Comparison of ENCODE assay signal across 8 cellular contexts in the genomic region with DNA sequence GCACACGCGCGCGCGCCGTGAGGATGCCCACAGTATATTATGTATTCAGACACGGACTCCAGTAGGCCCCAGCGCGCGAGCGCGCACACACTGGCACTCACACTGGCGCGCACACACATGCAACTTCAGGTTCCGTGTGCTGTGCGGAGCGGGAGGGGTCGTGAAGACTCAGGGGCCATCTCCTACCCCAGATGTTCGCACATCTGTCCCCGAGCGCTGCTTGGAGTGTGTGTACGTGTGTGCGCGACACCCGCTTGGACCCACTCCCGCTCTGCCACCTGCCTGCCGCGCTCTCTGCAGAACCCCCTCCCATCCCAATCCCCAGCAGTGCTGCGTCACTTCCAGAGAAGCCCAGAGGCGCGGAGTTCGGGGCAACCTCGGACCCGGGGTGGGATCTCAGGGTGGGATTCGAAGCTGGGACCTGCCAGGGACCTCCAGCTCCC. TPM values are rescaled to one million over a fixed set of nuclear protein-coding genes. Genes with fewer than 3 reads are reported as not detected.
DNase-seq lines count a peak whose midpoint lies in the region.

No MANE protein-coding gene starts in this region.

- peak overlapping the region; percentile 89 for H3K4me3 Mint-ChIP-seq in activated T-helper 1 cell treated with anti-CD3 and anti-CD28 coated beads, Interleukin-12 subunit alpha, Interleukin-12 subunit beta, Interleukin-2, Interleukin-4 antibody, amounts not matched to agents 30 ng/mL and 10 ng/mL and 1 ng/mL, durations not matched to agents 14 hours and 24 hours and 36 hours

- peaks cover 15% of the 10 kb centered on the region for H3K36me3 Mint-ChIP-seq in activated T-helper 1 cell treated with anti-CD3 and anti-CD28 coated beads, Interleukin-12 subunit alpha, Interleukin-12 subunit beta, Interleukin-2, Interleukin-4 antibody, amounts not matched to agents 30 ng/mL and 10 ng/mL and 1 ng/mL, durations not matched to agents 14 hours and 24 hours and 36 hours (ENCODE audit: low read depth)

- H3K27me3 ChIP-seq in HUES6 (ENCODE audit: control insufficient read depth, insufficient read depth, low read length) (peaks cover 54% of the 10 kb centered on the region), skeletal muscle satellite cell (ENCODE audit: control insufficient read depth, insufficient read depth, low read length) (no peaks in the 10 kb centered on the region), Karpas-422 (ENCODE audit: low read length) (no peaks in the 10 kb centered on the region)

- H3K4me1 ChIP-seq in HUES6 (ENCODE audit: control insufficient read depth, insufficient read depth, low read length) (peaks cover 50% of the 10 kb centered on the region), skeletal muscle satellite cell (ENCODE audit: control insufficient read depth, insufficient read depth, low read length) (peaks cover 34% of the 10 kb centered on the region), Karpas-422 (ENCODE audit: low read length) (peaks cover 35% of the 10 kb centered on the region)

- H3K9me3 ChIP-seq in HUES6 (ENCODE audit: control insufficient read depth, insufficient read depth, low read depth, low read length) (no peaks in the 10 kb centered on the region), skeletal muscle satellite cell (replicated peaks; ENCODE audit: low read length) (no peaks in the 10 kb centered on the region), Karpas-422 (ENCODE audit: low read length) (no peaks in the 10 kb centered on the region)

- no peaks in the 10 kb centered on the region for H3K9me3 Mint-ChIP-seq in activated T-helper 1 cell treated with anti-CD3 and anti-CD28 coated beads, Interleukin-12 subunit alpha, Interleukin-12 subunit beta, Interleukin-2, Interleukin-4 antibody, amounts not matched to agents 30 ng/mL and 10 ng/mL and 1 ng/mL, durations not matched to agents 14 hours and 24 hours and 36 hours

- H3K27ac Mint-ChIP-seq in activated T-helper 1 cell treated with anti-CD3 and anti-CD28 coated beads, Interleukin-12 subunit alpha, Interleukin-12 subunit beta, Interleukin-2, Interleukin-4 antibody, amounts not matched to agents 30 ng/mL and 10 ng/mL and 1 ng/mL, durations not matched to agents 14 hours and 24 hours and 36 hours, result peak overlapping the region; percentile 63

- H3K36me3 ChIP-seq in HUES6 (ENCODE audit: control insufficient read depth, insufficient read depth, low read length) (no peaks in the 10 kb centered on the region), skeletal muscle satellite cell (ENCODE audit: insufficient read depth, low read length) (no peaks in the 10 kb centered on the region), Karpas-422 (ENCODE audit: insufficient read depth, low read length) (no peaks in the 10 kb centered on the region)

- H3K4me3 ChIP-seq in HUES6 (ENCODE audit: low read depth, low read length) (peak overlapping the region; percentile 61), iPS-11a (ENCODE audit: low read depth, low read length) (peak overlapping the region; percentile 49), skeletal muscle satellite cell (ENCODE audit: low read length) (peak overlapping the region; percentile 78), Karpas-422 (ENCODE audit: low read length) (no peak overlapping the region)

- H3K4me2 ChIP-seq in skeletal muscle satellite cell (ENCODE audit: low read length) (peak overlapping the region; percentile 98), Karpas-422 (ENCODE audit: low read depth, low read length, poor library complexity, severe bottlenecking) (no peak overlapping the region)

- peaks cover 62% of the 10 kb centered on the region for H3K27me3 Mint-ChIP-seq in activated T-helper 1 cell treated with anti-CD3 and anti-CD28 coated beads, Interleukin-12 subunit alpha, Interleukin-12 subunit beta, Interleukin-2, Interleukin-4 antibody, amounts not matched to agents 30 ng/mL and 10 ng/mL and 1 ng/mL, durations not matched to agents 14 hours and 24 hours and 36 hours (ENCODE audit: insufficient read depth)

- H3K4me1 Mint-ChIP-seq in activated T-helper 1 cell treated with anti-CD3 and anti-CD28 coated beads, Interleukin-12 subunit alpha, Interleukin-12 subunit beta, Interleukin-2, Interleukin-4 antibody, amounts not matched to agents 30 ng/mL and 10 ng/mL and 1 ng/mL, durations not matched to agents 14 hours and 24 hours and 36 hours (ENCODE audit: low read depth), result peaks cover 44% of the 10 kb centered on the region

- peak overlapping the region; percentile 52; the same call in 1 of the 2 replicates for H3K27ac ChIP-seq in HUES6 (ENCODE audit: low read depth, low read length)
- no peak overlapping the region for H3K27ac ChIP-seq in Karpas-422 (ENCODE audit: low read length)

- intact Hi-C loops in activated T-helper 1 cell treated with anti-CD3 and anti-CD28 coated beads, Interleukin-12 subunit alpha, Interleukin-12 subunit beta, Interleukin-2, Interleukin-4 antibody, amounts not matched to agents 30 ng/mL and 10 ng/mL and 1 ng/mL, durations not matched to agents 14 hours and 24 hours and 36 hours (cut with micrococcal nuclease), result loop anchor here (1.0 to 10.0 kb wide), 9 partner anchors 29 to 1658 kb away; no protein-coding TSS in a partner anchor

- H2AFZ ChIP-seq in Karpas-422 (ENCODE audit: low read length), result no peak overlapping the region

- no peaks in the 10 kb centered on the region for H3K9me2 ChIP-seq in Karpas-422 (replicated peaks; ENCODE audit: insufficient read depth, low read length)

- H4K20me1 ChIP-seq in Karpas-422 (ENCODE audit: insufficient read depth, low read depth, low read length), result no peaks in the 10 kb centered on the region; the same call in 1 of the 2 replicates

- H3K9ac ChIP-seq in HUES6 (ENCODE audit: low read length) (peak overlapping the region; percentile 90), skeletal muscle satellite cell (ENCODE audit: low read depth, low read length) (peak overlapping the region; percentile 68), Karpas-422 (ENCODE audit: low read length) (no peak overlapping the region)

- no peak for DNase-seq in activated T-helper 1 cell treated with anti-CD3 and anti-CD28 coated beads, Interleukin-12 subunit alpha, Interleukin-12 subunit beta, Interleukin-2, Interleukin-4 antibody, amounts not matched to agents 30 ng/mL and 10 ng/mL and 1 ng/mL, durations not matched to agents 14 hours and 24 hours and 36 hours (ENCODE audit: low spot score)
- DNase-seq in SKM-1 (lab: John Stamatoyannopoulos, UW; ENCODE audit: unreplicated experiment), result no peak
- no peak for DNase-seq in inferior parietal cortex (ENCODE audit: extremely low spot score)
- no peak for DNase-seq in effector CD8-positive, alpha-beta T cell (lab: John Stamatoyannopoulos, UW)
- DNase-seq in Karpas-422, result no peak

- H3K79me2 ChIP-seq in Karpas-422 (ENCODE audit: low read length), result no peaks in the 10 kb centered on the region

RNA-seq across cellular contexts. Expression of gene NRP2, which starts 2.6 kb away (rescaled TPM):
- 56.9 and 64.0 TPM in 2 replicates for total RNA-seq in activated T-helper 1 cell treated with anti-CD3 and anti-CD28 coated beads, Interleukin-12 subunit alpha, Interleukin-12 subunit beta, Interleukin-2, Interleukin-4 antibody, amounts not matched to agents 30 ng/mL and 10 ng/mL and 1 ng/mL, durations not matched to agents 14 hours and 24 hours and 36 hours
- 3.3 and 9.2 TPM in 2 replicates for total RNA-seq in skeletal muscle satellite cell (2012; rRNA removed)
- total RNA-seq in Karpas-422 (2014; rRNA removed; shearing (Covaris generic); ENCODE audit: low replicate concordance), result 4.4 and 7.2 TPM in 2 replicates
